Comparison of ENCODE assay signal across 16 cellular contexts in the genomic region with DNA sequence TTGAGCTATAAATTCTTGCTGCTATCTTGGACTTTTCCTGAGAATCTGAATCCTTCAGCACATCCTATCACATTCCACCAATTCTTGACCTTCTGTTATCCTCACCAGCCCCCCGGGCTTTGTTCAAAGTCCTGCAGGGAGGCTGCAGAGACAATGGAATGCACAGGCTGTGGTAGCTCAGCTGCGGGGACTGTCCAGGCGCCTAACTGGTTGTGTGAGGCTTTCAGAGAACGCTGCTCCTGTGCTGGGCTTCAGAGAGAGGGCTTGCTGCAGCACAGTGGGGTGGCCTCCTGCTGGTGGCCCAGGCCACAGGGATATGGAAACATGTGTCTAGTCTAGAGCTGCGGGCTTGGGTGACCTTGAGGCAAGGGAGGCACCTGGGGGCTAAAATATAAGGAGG.
DNase-seq lines count a peak whose midpoint lies in the region; ATAC-seq lines count a peak whose summit lies in the region.
"Had no signal": no experiment of that assay in that cellular context is flagged by ENCODE, and none has a peak within 500 bp of the region (broad histone marks: within the 10 kb centered on the region; RNA-seq: fewer than 3 reads in every experiment).

No MANE protein-coding gene starts in this region.

- H2AK5ac ChIP-seq in neuronal stem cell (ENCODE audit: low read depth, low read length): no peak overlapping the region

- no peak overlapping the region for H2BK12ac ChIP-seq in neuronal stem cell (ENCODE audit: low read length)

- no peaks in the 10 kb centered on the region for H3K79me1 ChIP-seq in neuronal stem cell (ENCODE audit: low read depth, low read length)

- no peaks in the 10 kb centered on the region for H3K79me2 ChIP-seq in GM23248 (ENCODE audit: insufficient read depth)

- no peaks in the 10 kb centered on the region for H4K20me1 ChIP-seq in GM23248 (ENCODE audit: insufficient read depth)

- intact Hi-C loops in left ventricle myocardium superior (cut with micrococcal nuclease): no loop called here

- no peak overlapping the region for H3K18ac ChIP-seq in neuronal stem cell (ENCODE audit: low read length)

- H3K9me3 ChIP-seq in adipocyte (ENCODE audit: control insufficient read depth, low read length): no peaks in the 10 kb centered on the region
- H3K9me3 ChIP-seq in neuronal stem cell (replicated peaks in 1 of 2; ENCODE audit: control insufficient read depth in 2 of 2, insufficient read depth in 1 of 2, low read depth in 1 of 2, low read length in 2 of 2): no peaks in the 10 kb centered on the region
- no peaks in the 10 kb centered on the region for H3K9me3 ChIP-seq in GM23248 (ENCODE audit: low read depth)
- H3K9me3 ChIP-seq: psoas muscle, tibial nerve had no signal

- no peak overlapping the region for H4K91ac ChIP-seq in neuronal stem cell (ENCODE audit: low read depth, low read length, poor library complexity)

- H3K14ac ChIP-seq in neuronal stem cell (ENCODE audit: low read length): no peak overlapping the region

- H2AFZ ChIP-seq in neuronal stem cell (ENCODE audit: low read length): no peak overlapping the region
- no peak overlapping the region for H2AFZ ChIP-seq in GM23248

- H3K36me3 ChIP-seq in adipocyte (ENCODE audit: control insufficient read depth, insufficient read depth, low read length, severe bottlenecking) (no peaks in the 10 kb centered on the region), neuronal stem cell (replicated peaks in 1 of 2; ENCODE audit: control insufficient read depth in 2 of 2, insufficient read depth in 2 of 2, low read length in 2 of 2) (no peaks in the 10 kb centered on the region), GM23248 (ENCODE audit: low read depth) (no peaks in the 10 kb centered on the region)
- H3K36me3 ChIP-seq: tibial nerve had no signal

- in situ Hi-C loops in GM23248 (cut with MboI): no loop called here

- no peak overlapping the region for H3K4ac ChIP-seq in neuronal stem cell (ENCODE audit: low read length)

- no CpG with 5 or more reads among the region's 5 CpGs for WGBS in neuronal stem cell (ENCODE audit: extremely low coverage in 2 of 2, insufficient read length in 2 of 2, insufficient replicate concordance in 1 of 2), 2 donors
- 67 to 71% methylated on average over 5 of the region's 5 CpGs for WGBS in GM23248 (ENCODE audit: low coverage in 1 of 2, low lambda C conversion rate in 2 of 2, missing lambda C conversion rate in 2 of 2), 2 experiments

- H3K4me3 ChIP-seq in adipocyte (ENCODE audit: low read length): no peak overlapping the region
- H3K4me3 ChIP-seq in neuronal stem cell (ENCODE audit: low read length in 2 of 2): no peak overlapping the region
- no peak overlapping the region for H3K4me3 ChIP-seq in GM23248
- H3K4me3 ChIP-seq: psoas muscle, tibial nerve had no signal

- no peaks in the 10 kb centered on the region for H3K9me2 ChIP-seq in GM23248 (ENCODE audit: insufficient read depth)

- H3K4me2 ChIP-seq in neuronal stem cell (ENCODE audit: insufficient read depth, low read length, poor library complexity, severe bottlenecking) (no peak overlapping the region), GM23248 (ENCODE audit: unreplicated experiment) (no peak overlapping the region)

- H4K8ac ChIP-seq in neuronal stem cell (ENCODE audit: low read depth, low read length): no peak overlapping the region

- H3F3A ChIP-seq in GM23248 (ENCODE audit: insufficient read depth): peaks cover 17% of the 10 kb centered on the region

- H2BK120ac ChIP-seq in neuronal stem cell (ENCODE audit: low read depth, low read length): no peak overlapping the region

- ATAC-seq in left ventricle myocardium superior: peak; percentile 61
- ATAC-seq: psoas muscle had no signal

- H3K27ac ChIP-seq in neuronal stem cell (replicated peaks; ENCODE audit: low read length) (peak overlapping the region; percentile 17), GM23248 (no peak overlapping the region)
- H3K27ac ChIP-seq: psoas muscle, tibial nerve had no signal

- H2BK15ac ChIP-seq in neuronal stem cell (ENCODE audit: low read length): no peak overlapping the region

- no peak overlapping the region for H3K9ac ChIP-seq in adipocyte (ENCODE audit: low read length)
- H3K9ac ChIP-seq in neuronal stem cell (ENCODE audit: low read depth, low read length, poor library complexity): no peak overlapping the region
- H3K9ac ChIP-seq in GM23248: no peak overlapping the region

- H3K23ac ChIP-seq in neuronal stem cell (ENCODE audit: low read depth, low read length, poor library complexity): no peak overlapping the region

- no peaks in the 10 kb centered on the region for H3K27me3 ChIP-seq in adipocyte (replicated peaks; ENCODE audit: control insufficient read depth, insufficient read depth, low read length)
- H3K27me3 ChIP-seq in neuronal stem cell (ENCODE audit: control insufficient read depth in 3 of 3, insufficient read depth in 3 of 3, low read depth in 1 of 3, low read length in 3 of 3): no peaks in the 10 kb centered on the region
- no peaks in the 10 kb centered on the region for H3K27me3 ChIP-seq in GM23248 (replicated peaks; ENCODE audit: insufficient read depth)
- H3K27me3 ChIP-seq: tibial nerve had no signal

- H3K4me1 ChIP-seq in adipocyte (ENCODE audit: control insufficient read depth, insufficient read depth, low read length) (peaks cover 27% of the 10 kb centered on the region), neuronal stem cell (ENCODE audit: control insufficient read depth in 2 of 2, insufficient read depth in 1 of 2, low read depth in 1 of 2, low read length in 2 of 2) (peaks cover 5 to 6% of the 10 kb centered on the region in 2 donors), GM23248 (ENCODE audit: insufficient read depth) (peaks cover 40% of the 10 kb centered on the region)
- H3K4me1 ChIP-seq: psoas muscle had no signal

- no peak overlapping the region for H2BK5ac ChIP-seq in neuronal stem cell (ENCODE audit: low read length)

- DNase-seq in EL: peak; percentile 29
- DNase-seq in adipocyte (ENCODE audit: low read depth): peak; percentile 8
- peak; percentile 34 for DNase-seq in left ventricle myocardium superior
- peak; percentile 61 for DNase-seq in neuronal stem cell (ENCODE audit: low spot score)
- DNase-seq in NCI-H82 treated with DMSO at 0.1 percent for 48 hours (lab: John Stamatoyannopoulos, UW; ENCODE audit: unreplicated experiment): no peak
- no peak for DNase-seq in GM23248
- DNase-seq in stimulated activated naive CD4-positive, alpha-beta T cell treated with Interleukin-2 at 50 U/mL for 16 hours (lab: John Stamatoyannopoulos, UW): no peak
- no peak for DNase-seq in NK-92 (lab: John Stamatoyannopoulos, UW; ENCODE audit: unreplicated experiment)
- DNase-seq: activated naive CD4-positive, alpha-beta T cell treated with anti-CD3 and anti-CD28 coated beads, Interleukin-2, amount 50 U/mL, for 16 hours; MM.1S; naive B cell; NCI-H2029; NCI-H82; psoas muscle; SIG-M5 had no signal

Comparison
In these comparisons a context has a peak if more than half of its experiments do, and no peak if none do; other contexts are left out.
1. DNase-seq: peak in EL (single experiment), adipocyte (single experiment), left ventricle myocardium superior (single experiment) and neuronal stem cell (single experiment); none in NCI-H82 treated with DMSO at 0.1 percent for 48 hours (single experiment), GM23248 (single experiment), stimulated activated naive CD4-positive, alpha-beta T cell treated with Interleukin-2 at 50 U/mL for 16 hours (single experiment) and NK-92 (single experiment).